8 cellular contexts compared by ENCODE assay signal in the genomic region with DNA sequence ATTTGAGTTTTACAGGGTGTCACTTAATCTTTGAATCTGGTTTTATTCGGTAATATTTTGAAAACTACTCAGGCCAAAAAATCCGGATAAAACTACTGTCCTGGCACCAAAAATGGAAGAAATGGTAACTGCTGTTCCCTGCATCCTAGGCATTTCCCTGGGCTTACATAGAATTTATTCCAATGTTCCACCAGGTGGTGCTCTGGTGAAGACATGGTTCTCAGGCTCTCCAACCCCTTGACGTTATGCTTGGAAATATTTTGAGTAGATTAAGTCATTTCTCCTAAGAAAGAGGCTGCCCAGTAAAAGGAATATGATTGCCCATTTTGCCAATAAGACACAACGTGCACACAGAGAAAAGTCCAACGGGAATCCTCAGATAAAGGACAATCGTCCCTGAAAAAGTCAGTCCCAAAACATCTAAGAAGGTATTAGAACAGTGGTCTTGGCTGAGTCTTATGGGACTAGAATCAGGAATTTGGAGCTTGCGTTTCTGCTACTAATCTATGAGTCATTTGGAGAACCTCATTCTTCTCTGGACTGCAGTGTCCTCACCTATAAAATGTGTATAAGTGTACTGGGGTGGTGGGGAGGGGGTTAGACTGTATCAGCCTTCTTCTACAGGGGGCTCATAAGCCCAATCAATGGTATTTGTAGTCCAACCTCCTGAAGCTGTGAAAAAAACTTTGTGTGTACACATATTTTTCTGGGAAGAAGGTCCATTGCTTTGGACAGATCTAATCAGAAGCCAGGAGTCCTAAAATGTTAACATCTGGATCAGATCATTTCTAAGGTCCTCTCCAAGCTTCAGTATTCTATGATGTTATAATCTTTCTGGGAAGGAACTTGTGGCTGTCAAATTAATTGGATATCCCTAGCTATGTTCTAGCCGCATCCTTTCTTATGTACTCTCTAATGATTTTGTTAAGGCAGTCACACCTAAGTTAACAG.
DNase-seq lines count a peak whose midpoint lies in the region; ATAC-seq and TF ChIP-seq lines count a peak whose summit lies in the region.

No MANE protein-coding gene starts in this region.

- H3K4me1 ChIP-seq in heart left ventricle = peaks cover 0 to 7% (median 0%) of the 10 kb centered on the region in 12 donors
- H3K4me1 ChIP-seq in gastrocnemius medialis = no peaks in the 10 kb centered on the region

- H3K36me3 ChIP-seq in heart left ventricle (no peaks in the 10 kb centered on the region), gastrocnemius medialis (no peaks in the 10 kb centered on the region)

- 39 to 47% (median 44%) methylated on average over 8 of the region's 8 CpGs for WGBS in heart left ventricle, 4 donors

- H3K27ac ChIP-seq in heart left ventricle = peak overlapping the region in 2 of 12 donors; percentile 2 to 9
- peak overlapping the region in 3 of 4 donors; percentile 3 to 26 (median 7) for H3K27ac ChIP-seq in gastrocnemius medialis

- H3K9me3 ChIP-seq in heart left ventricle = no peaks in the 10 kb centered on the region
- no peaks in the 10 kb centered on the region for H3K9me3 ChIP-seq in gastrocnemius medialis

- H3K27me3 ChIP-seq in heart left ventricle (no peaks in the 10 kb centered on the region), gastrocnemius medialis (no peaks in the 10 kb centered on the region)

- TF ChIP-seq POLR2A in heart left ventricle (IDR thresholded peaks at IDR 0.05) (no peak), gastrocnemius medialis (IDR thresholded peaks at IDR 0.05) (no peak)

- peak; percentile 59 for TF ChIP-seq CTCF in LNCaP clone FGC (IDR thresholded peaks at IDR 0.05; ENCODE audit: control insufficient read depth, extremely low read depth, insufficient read depth)
- peak in 11 of 12 donors; percentile 30 to 66 (median 45) for TF ChIP-seq CTCF in heart left ventricle (IDR thresholded peaks at IDR 0.05)
- peak in 3 of 5 experiments; percentile 18 to 41 (median 30) for TF ChIP-seq CTCF in gastrocnemius medialis (IDR thresholded peaks at IDR 0.05 in 4 of 5, conservative IDR thresholded peaks at IDR 0.05 in 1 of 5)

- peak; percentile 75 to 91 (median 84) for ATAC-seq in heart left ventricle
- peak; percentile 73 to 75 for ATAC-seq in gastrocnemius medialis

- H3K4me3 ChIP-seq in LNCaP clone FGC (ENCODE audit: low read depth, low read length) = no peak overlapping the region
- H3K4me3 ChIP-seq in heart left ventricle = no peak overlapping the region
- H3K4me3 ChIP-seq in gastrocnemius medialis = no peak overlapping the region

- intact Hi-C loops in heart left ventricle (cut with DNase I) = loop anchor here in 6 of 10 donors (5.0 to 10.0 kb wide), 3 partner anchors 126 to 131 kb away; partner anchors contain the start of gene BMP2 (in 5 of the 6)
- intact Hi-C loops in gastrocnemius medialis (cut with DNase I; ENCODE audit: low total_unique reads) = loop anchor here (10.0 kb wide), 1 partner anchor 128 kb away; the partner anchor contains the start of gene BMP2
- intact Hi-C loops in posterior vena cava (cut with DNase I) = no loop called here

- in situ Hi-C loops in gastrocnemius medialis (cut with MboI; ENCODE audit: low sequenced_read_pairs in 4 of 4) = no loop called here

- peak; percentile 36 for DNase-seq in GM04504 (ENCODE audit: low read depth)
- DNase-seq in LNCaP clone FGC (ENCODE audit: low read depth) = no peak
- DNase-seq in T1000 (lab: John Stamatoyannopoulos, UW) = peak; percentile 15
- peak in 2 of 5 donors; percentile 30 to 41 for DNase-seq in heart left ventricle
- DNase-seq in gastrocnemius medialis = peak in 1 of 2 donors; percentile 14
- DNase-seq in posterior vena cava (ENCODE audit: low spot score) = no peak
- no peak for DNase-seq in stimulated activated CD4-positive, alpha-beta T cell treated with anti-CD3 and anti-CD28 coated beads, Interleukin-2, amount 100 ng/mL, for 24 hours
- DNase-seq in GOT3 (lab: John Stamatoyannopoulos, UW) = no peak

Comparison
In these comparisons a context has a peak if more than half of its experiments do, and no peak if none do; other contexts are left out.
1. DNase-seq: peak in GM04504 (single experiment) and T1000 (single experiment); none in LNCaP clone FGC (single experiment), posterior vena cava (single experiment), stimulated activated CD4-positive, alpha-beta T cell treated with anti-CD3 and anti-CD28 coated beads, Interleukin-2, amount 100 ng/mL, for 24 hours (0 of 2) and GOT3 (single experiment).
2. intact Hi-C loops: an anchor here in heart left ventricle (5.0 to 10.0 kb wide) and gastrocnemius medialis (10.0 kb wide); none called in posterior vena cava.
3. Peak in every context shown above with its lines, with median percentiles within 50 percentile points of each other: CTCF ChIP-seq.